In genomic region chr5:147532157-147532556, GRCh38 we compare ENCODE assay signal across 13 cellular contexts. TPM values are rescaled to one million over a fixed set of nuclear protein-coding genes. Genes with fewer than 3 reads are reported as not detected.
DNase-seq lines count a peak whose midpoint lies in the region; ATAC-seq, FAIRE-seq and TF ChIP-seq lines count a peak whose summit lies in the region.
"Had no signal": no experiment of that assay in that cellular context is flagged by ENCODE, and none has a peak within 500 bp of the region (broad histone marks: within the 10 kb centered on the region; RNA-seq: fewer than 3 reads in every experiment).

No MANE protein-coding gene starts in this region.

- H3K4me1 ChIP-seq in IMR-90 (ENCODE audit: control insufficient read depth, insufficient read depth, low read length): peaks cover 10% of the 10 kb centered on the region
- H3K4me1 ChIP-seq in keratinocyte (ENCODE audit: control insufficient read depth, extremely low read depth, insufficient read depth, low read length): peaks cover 19% of the 10 kb centered on the region
- H3K4me1 ChIP-seq in smooth muscle cell (ENCODE audit: low read depth): peaks cover 20% of the 10 kb centered on the region

- peak overlapping the region; percentile 71 for H3K23ac ChIP-seq in IMR-90 (ENCODE audit: low read depth, low read length)

- no CpG with 5 or more reads among the region's 1 CpG for WGBS in IMR-90 (ENCODE audit: extremely low coverage in 2 of 2, insufficient read length in 1 of 2), 2 experiments
- WGBS in smooth muscle cell (ENCODE audit: low lambda C conversion rate): 37% methylated on average over 1 of the region's 1 CpG

- H3K27ac ChIP-seq in IMR-90 (ENCODE audit: insufficient read depth, low read length) (no peak overlapping the region), keratinocyte (ENCODE audit: control insufficient read depth, insufficient read depth, low read length) (no peak overlapping the region), smooth muscle cell (ENCODE audit: low read depth) (peak overlapping the region; percentile 30)

- H3K79me1 ChIP-seq in IMR-90 (ENCODE audit: low read depth in 1 of 2, low read length in 2 of 2): no peaks in the 10 kb centered on the region

- H4K20me1 ChIP-seq in IMR-90 (ENCODE audit: insufficient read depth, low read length) (no peaks in the 10 kb centered on the region), keratinocyte (ENCODE audit: control insufficient read depth, extremely low read depth, insufficient read depth, low read length) (no peaks in the 10 kb centered on the region), smooth muscle cell (ENCODE audit: low read depth) (no peaks in the 10 kb centered on the region)

- peak overlapping the region; percentile 79 for H3K4ac ChIP-seq in IMR-90 (ENCODE audit: low read depth, low read length)

- H2AFZ ChIP-seq in IMR-90 (replicated peaks; ENCODE audit: low read length, poor library complexity): peak overlapping the region; percentile 51
- peak overlapping the region; percentile 41 for H2AFZ ChIP-seq in keratinocyte (ENCODE audit: control insufficient read depth, low read length)
- peak overlapping the region; percentile 32 for H2AFZ ChIP-seq in smooth muscle cell (ENCODE audit: low read depth)

- no peak overlapping the region for H2AK9ac ChIP-seq in IMR-90 (replicated peaks; ENCODE audit: low read depth, low read length, poor library complexity)

- intact Hi-C loops in IMR-90 (cut with micrococcal nuclease): no loop called here

- H3K36me3 ChIP-seq in IMR-90 (ENCODE audit: control insufficient read depth, insufficient read depth, low read length) (no peaks in the 10 kb centered on the region), keratinocyte (ENCODE audit: control insufficient read depth in 2 of 2, extremely low read depth in 1 of 2, insufficient read depth in 2 of 2, low read length in 2 of 2) (no peaks in the 10 kb centered on the region), smooth muscle cell (ENCODE audit: low read depth) (no peaks in the 10 kb centered on the region)

- H3K9ac ChIP-seq in IMR-90 (ENCODE audit: low read depth, low read length) (no peak overlapping the region), keratinocyte (ENCODE audit: control insufficient read depth, extremely low read depth, insufficient read depth, low read length) (no peak overlapping the region), smooth muscle cell (ENCODE audit: low read depth) (no peak overlapping the region)

- H3K79me2 ChIP-seq in keratinocyte (ENCODE audit: control insufficient read depth, insufficient read depth, low read length): no peaks in the 10 kb centered on the region
- no peaks in the 10 kb centered on the region for H3K79me2 ChIP-seq in smooth muscle cell (ENCODE audit: low read depth)

- dilution Hi-C loops in IMR-90 (cut with HindIII; ENCODE audit: low sequenced_read_pairs, unreplicated experiment) (no loop called here), keratinocyte (cut with MboI; ENCODE audit: extremely low pct_ligation_motif_present, low sequenced_read_pairs) (no loop called here)

- TF ChIP-seq POLR2A in IMR-90 (IDR thresholded peaks at IDR 0.05; ENCODE audit: low read depth, low read length): no peak

- H2BK20ac ChIP-seq in IMR-90 (ENCODE audit: low read depth, low read length): peak overlapping the region; percentile 79

- no peak for TF ChIP-seq RAD21 in IMR-90 (IDR thresholded peaks at IDR 0.05; ENCODE audit: low read length)

- no TSS peak for BruUV-seq in IMR-90 (replicated peaks; lab: Mats Ljungman, UMichigan)

- no peak overlapping the region for H3K56ac ChIP-seq in IMR-90 (ENCODE audit: extremely low read depth, insufficient read depth, low read length)

- H3F3A ChIP-seq in smooth muscle cell (ENCODE audit: low read depth): no peaks in the 10 kb centered on the region

- TF ChIP-seq CTCF in IMR-90 (conservative IDR thresholded peaks at IDR 0.05; ENCODE audit: low read depth, low read length): no peak
- TF ChIP-seq CTCF in keratinocyte (optimal IDR thresholded peaks at IDR 0.05 in 1 of 3, IDR thresholded peaks at IDR 0.05 in 1 of 3, conservative IDR thresholded peaks at IDR 0.05 in 1 of 3; ENCODE audit: extremely low read depth in 1 of 3, insufficient read depth in 2 of 3, low read length in 3 of 3): no peak
- no peak for TF ChIP-seq CTCF in smooth muscle cell (IDR thresholded peaks at IDR 0.05; ENCODE audit: borderline replicate concordance, insufficient read depth, poor library complexity, severe bottlenecking)

- CTCF ChIA-PET in IMR-90 (lab: Yijun Ruan, JAX): no interaction called here

- no peak overlapping the region for H3K4me2 ChIP-seq in IMR-90 (ENCODE audit: low read depth, low read length)
- no peak overlapping the region for H3K4me2 ChIP-seq in keratinocyte (ENCODE audit: control insufficient read depth, extremely low read depth, insufficient read depth, low read depth, low read length)
- no peak overlapping the region for H3K4me2 ChIP-seq in smooth muscle cell

- 0 out of 2 replicates have a peak overlapping the region, but pooled peaks have one; percentile 51 for H2BK120ac ChIP-seq in IMR-90 (ENCODE audit: low read depth, low read length)

- no peak overlapping the region for H4K91ac ChIP-seq in IMR-90 (ENCODE audit: insufficient read depth, low read depth, low read length)

- peak overlapping the region; percentile 29 for H2AK5ac ChIP-seq in IMR-90 (ENCODE audit: low read depth, low read length)

- peak overlapping the region; percentile 94; the same call in 2 of the 3 replicates for H2BK15ac ChIP-seq in IMR-90 (ENCODE audit: low read depth, low read length)

- no peak overlapping the region for H4K5ac ChIP-seq in IMR-90 (ENCODE audit: low read depth, low read length)

- POLR2A ChIA-PET in IMR-90 (lab: Charles Lee; ENCODE audit: unreplicated experiment): no interaction called here

- no peak for ATAC-seq in IMR-90 (ENCODE audit: low read depth)

- DNase-seq in IMR-90 (no peak), amniotic epithelial cell (ENCODE audit: low read depth) (peak; percentile 46), keratinocyte (ENCODE audit: low read depth, low spot score) (no peak), smooth muscle cell (lab: John Stamatoyannopoulos, UW; ENCODE audit: unreplicated experiment) (no peak), NCI-H1105 (lab: John Stamatoyannopoulos, UW) (no peak), H4 (ENCODE audit: low spot score) (no peak), glomerular visceral epithelial cell (ENCODE audit: extremely low spot score) (no peak)
- DNase-seq: Caco-2, DMS53, Kasumi-1, NCI-H187, NCI-H748 treated with DMSO at 0.1 percent for 48 hours had no signal

- H2BK5ac ChIP-seq in IMR-90 (ENCODE audit: low read depth, low read length, poor library complexity, severe bottlenecking): peak overlapping the region; percentile 22

- no peaks in the 10 kb centered on the region for H3K27me3 ChIP-seq in IMR-90 (ENCODE audit: control insufficient read depth, insufficient read depth, low read length)
- no peaks in the 10 kb centered on the region for H3K27me3 ChIP-seq in keratinocyte (ENCODE audit: control insufficient read depth, extremely low read depth, insufficient read depth, low read length)
- no peaks in the 10 kb centered on the region for H3K27me3 ChIP-seq in smooth muscle cell (ENCODE audit: low read depth)

- no peak for FAIRE-seq in keratinocyte (lab: Jason Lieb, UNC)
- FAIRE-seq: H1 had no signal

- H3K18ac ChIP-seq in IMR-90 (ENCODE audit: low read depth, low read length): peak overlapping the region; percentile 55; the same call in 1 of the 2 replicates

- H4K8ac ChIP-seq in IMR-90 (ENCODE audit: low read depth in 2 of 2, low read length in 2 of 2): peak overlapping the region in 1 of 2 experiments; percentile 53; a peak in 2 of 4 replicates

- H3K9me1 ChIP-seq in IMR-90 (ENCODE audit: insufficient read depth, low read length) (0 out of 2 replicates have a peak, but pooled peaks cover 4% of the 10 kb centered on the region), keratinocyte (ENCODE audit: control insufficient read depth, extremely low read depth, insufficient read depth, low read length) (no peaks in the 10 kb centered on the region)

- in situ Hi-C loops in IMR-90 (cut with MboI; ENCODE audit: low sequenced_read_pairs): no loop called here

- H3K4me3 ChIP-seq in IMR-90 (ENCODE audit: insufficient read depth, low read depth, low read length) (no peak overlapping the region), keratinocyte (ENCODE audit: control insufficient read depth in 2 of 3, extremely low read depth in 1 of 3, insufficient read depth in 2 of 3, low read depth in 1 of 3, low read length in 3 of 3) (no peak overlapping the region), smooth muscle cell (no peak overlapping the region)

- peak overlapping the region; percentile 71; the same call in 1 of the 2 replicates for H3K14ac ChIP-seq in IMR-90 (replicated peaks; ENCODE audit: low read depth, low read length)

- H3K9me3 ChIP-seq in IMR-90 (ENCODE audit: control insufficient read depth, insufficient read depth, low read length) (no peaks in the 10 kb centered on the region), keratinocyte (ENCODE audit: control insufficient read depth, low read depth, low read length) (no peaks in the 10 kb centered on the region), smooth muscle cell (replicated peaks; ENCODE audit: low read depth) (no peaks in the 10 kb centered on the region)
- H3K9me3 ChIP-seq: Caco-2 had no signal

TF ChIP-seq in IMR-90, 13 proteins besides CTCF, POLR2A, EP300 and RAD21 (continues in another document):
- TF ChIP-seq MXI1 (IDR thresholded peaks at IDR 0.05; ENCODE audit: borderline replicate concordance, low read depth, low read length): no peak
- TF ChIP-seq NFE2L2 (IDR thresholded peaks at IDR 0.05; ENCODE audit: low read depth, low read length): no peak
- no peak for TF ChIP-seq MAZ (IDR thresholded peaks at IDR 0.05; ENCODE audit: borderline replicate concordance, low read depth, low read length)

RNA-seq across cellular contexts. Expression of gene DPYSL3, which starts 22.3 kb away (rescaled TPM):
- total RNA-seq in IMR-90 (2012; rRNA removed) (46.1 and 50.2 TPM in 2 replicates), smooth muscle cell (121 and 124 TPM in 2 replicates)
- polyA plus RNA-seq in IMR-90 (2012; rRNA removed) (60.9 and 66.4 TPM in 2 replicates), keratinocyte (2.8 to 5.8 TPM (median 4.8 TPM) in 3 replicates), smooth muscle cell (63.8 and 65.5 TPM in 2 replicates)
- polyA plus RNA-seq in IMR-90 (2012; cell fraction: cytosol; rRNA removed): 31.1 and 32.6 TPM in 2 replicates
- polyA plus RNA-seq in IMR-90 (2012; cell fraction: nucleus; rRNA removed; ENCODE audit: low replicate concordance): 34.6 and 103 TPM in 2 replicates
- 0.84 TPM for polyA plus RNA-seq in keratinocyte (2011; ENCODE audit: low read depth)
- polyA plus RNA-seq in keratinocyte (2011; cell fraction: cytosol; rRNA removed): 3.7 and 4.1 TPM in 2 replicates
- polyA plus RNA-seq in keratinocyte (2011; cell fraction: nucleus; rRNA removed): 4.6 and 4.9 TPM in 2 replicates
- 0.45 and 6.3 TPM in 2 replicates for polyA plus RNA-seq in keratinocyte (2012; ENCODE audit: low replicate concordance)
- polyA minus RNA-seq in keratinocyte: 5.1 to 24.1 TPM (median 8.2 TPM) in 3 replicates
- 7.3 TPM for polyA minus RNA-seq in keratinocyte (2011; cell fraction: cytosol; rRNA and poly(A)+ RNA removed)
- 2.6 and 3.8 TPM in 2 replicates for polyA minus RNA-seq in keratinocyte (2011; cell fraction: nucleus; rRNA and poly(A)+ RNA removed)
- total RNA-seq in H4 (2014; rRNA removed; shearing (Covaris generic)): 65.2 and 83.9 TPM in 2 replicates
